ENCODE assay signal across 22 cellular contexts in genomic region chr16:57497121-57497520, GRCh38. TPM values are rescaled to one million over a fixed set of nuclear protein-coding genes. Genes with fewer than 3 reads are reported as not detected.
A peak's percentile ranks its signal among the peaks of the same experiment; 100 is the strongest.
DNase-seq lines count a peak whose midpoint lies in the region; ATAC-seq, FAIRE-seq and TF ChIP-seq lines count a peak whose summit lies in the region.
"Had no signal": no experiment of that assay in that cellular context is flagged by ENCODE, and none has a peak within 500 bp of the region (broad histone marks: within the 10 kb centered on the region; RNA-seq: fewer than 3 reads in every experiment).

No MANE protein-coding gene starts in this region.

- H3K18ac ChIP-seq in H1 (ENCODE audit: extremely low read depth, low read length), result no peak overlapping the region

- H3K4me3 Mint-ChIP-seq in mesothelial cell of epicardium, result no peak overlapping the region
- H3K4me3 Mint-ChIP-seq: B cell; CD4-positive, CD25-positive, alpha-beta regulatory T cell had no signal

- intact Hi-C loops in left ventricle myocardium inferior (cut with micrococcal nuclease) (no loop called here), cardiac septum (cut with DNase I) (no loop called here)

- H3K9me3 Mint-ChIP-seq in mesothelial cell of epicardium, result no peaks in the 10 kb centered on the region
- H3K9me3 Mint-ChIP-seq: CD4-positive, CD25-positive, alpha-beta regulatory T cell had no signal

- TF ChIP-seq EP300 in H1 (IDR thresholded peaks at IDR 0.05; ENCODE audit: borderline replicate concordance in 1 of 2, low read depth in 2 of 2, low read length in 2 of 2), result no peak

- no peak overlapping the region for H4K91ac ChIP-seq in H1 (replicated peaks; ENCODE audit: insufficient read length, low read length)

- H2BK15ac ChIP-seq in H1 (ENCODE audit: low read length), result no peak overlapping the region

- peak; percentile 1 for DNase-seq in left ventricle myocardium inferior
- DNase-seq in cardiac septum (ENCODE audit: low spot score), result no peak
- no peak for DNase-seq in H1 (ENCODE audit: low read depth in 1 of 2, low spot score in 2 of 2)
- no peak for DNase-seq in mesothelial cell of epicardium (ENCODE audit: low spot score in 2 of 2, unreplicated experiment in 2 of 2)
- no peak for DNase-seq in NCI-H2227 (lab: John Stamatoyannopoulos, UW; ENCODE audit: unreplicated experiment)
- no peak for DNase-seq in NCI-H226
- DNase-seq: CD4-positive, CD25-positive, alpha-beta regulatory T cell; COR-L47; DMS79; Kasumi-1; NCI-H1417; NCI-H1694 treated with DMSO at 0.1 percent for 48 hours; NCI-H2081 treated with DMSO at 0.1 percent for 48 hours; SJCRH30 had no signal

- no peak overlapping the region for H3K4ac ChIP-seq in H1 (replicated peaks; ENCODE audit: insufficient read length, low read depth, low read length)

- no peak overlapping the region for H3K56ac ChIP-seq in H1 (replicated peaks; ENCODE audit: insufficient read length, low read depth, low read length)

- no peak for TF ChIP-seq POLR2A in H1 (IDR thresholded peaks at IDR 0.05; ENCODE audit: control extremely low read depth in 1 of 2, low read depth in 2 of 2, low read length in 2 of 2)

- no peak overlapping the region for H2BK5ac ChIP-seq in H1 (ENCODE audit: low read depth, low read length)

- H3K27me3 ChIP-seq in left ventricle myocardium inferior (ENCODE audit: low read depth) (no peaks in the 10 kb centered on the region), H1 (replicated peaks in 1 of 4; ENCODE audit: control insufficient read depth in 3 of 4, extremely low read depth in 1 of 4, insufficient read depth in 3 of 4, low read length in 3 of 4) (0 out of 7 replicates have a peak, but pooled peaks cover 0 to 2% (median 0%) of the 10 kb centered on the region in 4 experiments)

- no peak overlapping the region for H2AFZ ChIP-seq in H1 (ENCODE audit: low read length)

- peak overlapping the region; percentile 51; the same call in 1 of the 2 replicates for H4K8ac ChIP-seq in H1 (ENCODE audit: extremely low read depth, insufficient read depth, low read length)

- no peaks in the 10 kb centered on the region for H3K79me2 ChIP-seq in H1 (ENCODE audit: control insufficient read depth in 1 of 2, insufficient read depth in 2 of 2, low read length in 2 of 2)

- no peak overlapping the region for H4K5ac ChIP-seq in H1 (ENCODE audit: insufficient read length, low read depth, low read length)

- H4K20me1 ChIP-seq in H1 (replicated peaks in 1 of 2; ENCODE audit: control insufficient read depth in 1 of 2, insufficient read depth in 2 of 2, low read length in 2 of 2), result no peaks in the 10 kb centered on the region

- CTCF ChIA-PET in H1 (lab: Charles Lee; ENCODE audit: partially characterized antibody), result interaction anchor here (0.8 to 0.9 kb wide), 2 partner anchors 9 to 29 kb away, joined by 3 read pairs; no protein-coding TSS in a partner anchor

- TF ChIP-seq CTCF in left ventricle myocardium inferior (IDR thresholded peaks at IDR 0.05; ENCODE audit: borderline replicate concordance) (no peak), H1 (IDR thresholded peaks at IDR 0.05; ENCODE audit: control extremely low read depth in 1 of 3, insufficient read depth in 1 of 3, low read depth in 1 of 3, low read length in 3 of 3) (no peak), mesothelial cell of epicardium (IDR thresholded peaks at IDR 0.05; ENCODE audit: unreplicated experiment) (no peak)

- H3K4me1 Mint-ChIP-seq in mesothelial cell of epicardium, result peaks cover 14% of the 10 kb centered on the region

- H3K36me3 ChIP-seq in left ventricle myocardium inferior, result no peaks in the 10 kb centered on the region
- no peaks in the 10 kb centered on the region for H3K36me3 ChIP-seq in H1 (ENCODE audit: control insufficient read depth in 2 of 4, insufficient read depth in 4 of 4, low read length in 3 of 4)
- H3K36me3 ChIP-seq: SJCRH30 had no signal

- H2BK20ac ChIP-seq in H1 (ENCODE audit: low read length), result no peak overlapping the region

- POLR2A ChIA-PET in H1 (lab: Charles Lee; ENCODE audit: partially characterized antibody), result interaction anchor here (0.9 to 1.2 kb wide), 2 partner anchors 16 to 31 kb away, joined by 3 read pairs; no protein-coding TSS in a partner anchor

- H3K9me3 ChIP-seq in left ventricle myocardium inferior (replicated peaks) (no peaks in the 10 kb centered on the region), H1 (ENCODE audit: insufficient read depth in 2 of 2, low read depth in 1 of 2, low read length in 1 of 2) (no peaks in the 10 kb centered on the region)
- H3K9me3 ChIP-seq: A549, SJCRH30 had no signal

- 85% methylated on average over 13 of the region's 13 CpGs; no CpG with 5 or more reads in 1 of the 2 experiments for WGBS in H1 (ENCODE audit: extremely low coverage in 1 of 2, insufficient coverage in 1 of 2, insufficient read length in 1 of 2, insufficient replicate concordance in 2 of 2, low coverage in 1 of 2, low lambda C conversion rate in 2 of 2, missing lambda C conversion rate in 1 of 2), 2 experiments

- H3K14ac ChIP-seq in H1 (ENCODE audit: insufficient read length), result no peak overlapping the region

- H3K23ac ChIP-seq in H1 (ENCODE audit: insufficient read length), result no peak overlapping the region

- H3K27ac ChIP-seq in left ventricle myocardium inferior (replicated peaks), result no peak overlapping the region
- no peak overlapping the region for H3K27ac ChIP-seq in H1 (ENCODE audit: low read depth, low read length)
- H3K27ac ChIP-seq: A549, SJCRH30 had no signal

- TF ChIP-seq RAD21 in H1 (IDR thresholded peaks at IDR 0.05 in 1 of 2, conservative IDR thresholded peaks at IDR 0.05 in 1 of 2; ENCODE audit: low read depth in 2 of 2, low read length in 2 of 2), result no peak

- H3K27me3 Mint-ChIP-seq in mesothelial cell of epicardium (ENCODE audit: low read depth), result no peaks in the 10 kb centered on the region

- H3K4me3 ChIP-seq in left ventricle myocardium inferior (no peak overlapping the region), H1 (ENCODE audit: extremely low read depth in 1 of 4, insufficient read depth in 2 of 4, low read depth in 3 of 4, low read length in 4 of 4) (no peak overlapping the region)
- H3K4me3 ChIP-seq: A549, SJCRH30 had no signal

- no peak overlapping the region for H2AK5ac ChIP-seq in H1 (ENCODE audit: low read depth, low read length)

- H3K4me2 ChIP-seq in H1 (ENCODE audit: insufficient read depth in 1 of 2, low read depth in 2 of 2, low read length in 2 of 2), result no peak overlapping the region
- H3K4me2 ChIP-seq: A549 had no signal

- H3K4me1 ChIP-seq in left ventricle myocardium inferior, result no peaks in the 10 kb centered on the region
- no peaks in the 10 kb centered on the region; a peak in 1 of 7 replicates for H3K4me1 ChIP-seq in H1 (replicated peaks in 1 of 4; ENCODE audit: control insufficient read depth in 3 of 4, insufficient read depth in 4 of 4, low read length in 3 of 4)

- no peaks in the 10 kb centered on the region; the same call in 1 of the 2 replicates for H3K23me2 ChIP-seq in H1 (ENCODE audit: low read depth, low read length)

- H2BK12ac ChIP-seq in H1 (ENCODE audit: low read depth, low read length), result no peak overlapping the region

- FAIRE-seq in H1 (lab: Jason Lieb, UNC), result no peak
- FAIRE-seq: A549, GM19239, H54 had no signal

- H2BK120ac ChIP-seq in H1 (replicated peaks; ENCODE audit: low read depth, low read length), result no peak overlapping the region

- no peaks in the 10 kb centered on the region for H3K36me3 Mint-ChIP-seq in mesothelial cell of epicardium
- H3K36me3 Mint-ChIP-seq: CD4-positive, CD25-positive, alpha-beta regulatory T cell had no signal

- peak overlapping the region; percentile 47 for H3K27ac Mint-ChIP-seq in mesothelial cell of epicardium
- H3K27ac Mint-ChIP-seq: B cell; CD4-positive, CD25-positive, alpha-beta regulatory T cell had no signal

- H3K79me1 ChIP-seq in H1 (ENCODE audit: low read depth, low read length), result no peaks in the 10 kb centered on the region

- no peak for ATAC-seq in GM19455 (IDR thresholded peaks at IDR 0.05; ENCODE audit: unreplicated experiment)
- ATAC-seq: A549, Panc1 had no signal

- H3K9ac ChIP-seq in H1 (replicated peaks in 1 of 4; ENCODE audit: extremely low read depth in 1 of 4, low read depth in 3 of 4, low read length in 3 of 4), result no peak overlapping the region

RNA-seq across cellular contexts. Expression of gene DOK4, which starts 10.8 kb away (rescaled TPM):
- total RNA-seq in left ventricle myocardium inferior (10.0 TPM), cardiac septum (11.5 TPM), mesothelial cell of epicardium (79.0 to 83.6 TPM (median 83.6 TPM) in 3 replicates)
- 28.9 and 29.9 TPM in 2 replicates for total RNA-seq in H1 (2021; fragmentation: NEBNext Ultra II Directional; extraction: Animal tissue kit (Norgen Biotek cat#: 25700))
- polyA plus RNA-seq in H1 (2011; rRNA removed), result 24.0 and 29.5 TPM in 2 replicates
- polyA plus RNA-seq in H1 (2011; cell fraction: cytosol; rRNA removed), result 30.4 TPM
- 46.7 TPM for polyA plus RNA-seq in H1 (2011; cell fraction: nucleus; rRNA removed)
- 20.5 to 27.4 TPM (median 25.8 TPM) in 4 replicates for polyA plus RNA-seq in H1 (2012, experiment 1 of 2)
- polyA plus RNA-seq in H1 (2012, experiment 2 of 2), result 20.5 TPM
- polyA plus RNA-seq in H1 (2013, experiment 1 of 2), result 13.6 TPM
- 13.6 TPM for polyA plus RNA-seq in H1 (2013, experiment 2 of 2)
- 24.3 and 27.0 TPM in 2 replicates for polyA minus RNA-seq in H1 (2011; rRNA and poly(A)+ RNA removed)
- polyA minus RNA-seq in H1 (2011; cell fraction: cytosol; rRNA and poly(A)+ RNA removed), result 14.3 TPM
- 11.3 TPM for polyA minus RNA-seq in H1 (2011; cell fraction: nucleus; rRNA and poly(A)+ RNA removed)

RNA-seq across cellular contexts. Expression of gene POLR2C, which starts 34.6 kb away (rescaled TPM):
- total RNA-seq in left ventricle myocardium inferior (47.6 TPM), cardiac septum (46.9 TPM), mesothelial cell of epicardium (62.1 to 69.1 TPM (median 65.0 TPM) in 3 replicates)
- 71.2 and 72.5 TPM in 2 replicates for total RNA-seq in H1 (2021; fragmentation: NEBNext Ultra II Directional; extraction: Animal tissue kit (Norgen Biotek cat#: 25700))
- 132 and 149 TPM in 2 replicates for polyA plus RNA-seq in H1 (2011; rRNA removed)
- polyA plus RNA-seq in H1 (2011; cell fraction: cytosol; rRNA removed), result 174 TPM
- polyA plus RNA-seq in H1 (2011; cell fraction: nucleus; rRNA removed), result 155 TPM
- 73.1 to 103 TPM (median 99.7 TPM) in 4 replicates for polyA plus RNA-seq in H1 (2012, experiment 1 of 2)
- polyA plus RNA-seq in H1 (2012, experiment 2 of 2), result 88.7 TPM
- polyA plus RNA-seq in H1 (2013, experiment 1 of 2), result 41.8 TPM
- polyA plus RNA-seq in H1 (2013, experiment 2 of 2), result 43.3 TPM
- polyA minus RNA-seq in H1 (2011; rRNA and poly(A)+ RNA removed), result 234 and 245 TPM in 2 replicates
- polyA minus RNA-seq in H1 (2011; cell fraction: cytosol; rRNA and poly(A)+ RNA removed), result 126 TPM
- 89.2 TPM for polyA minus RNA-seq in H1 (2011; cell fraction: nucleus; rRNA and poly(A)+ RNA removed)

RNA-seq across cellular contexts. Expression of gene CCDC102A, which starts 39.2 kb away (rescaled TPM):
- 11.3 TPM for total RNA-seq in left ventricle myocardium inferior
- 5.5 TPM for total RNA-seq in cardiac septum
- total RNA-seq in H1 (2021; fragmentation: NEBNext Ultra II Directional; extraction: Animal tissue kit (Norgen Biotek cat#: 25700)), result 3.5 and 4.0 TPM in 2 replicates
- polyA plus RNA-seq in H1 (2011; rRNA removed), result 7.5 and 10.5 TPM in 2 replicates
- polyA plus RNA-seq in H1 (2011; cell fraction: cytosol; rRNA removed), result 7.6 TPM
- polyA plus RNA-seq in H1 (2011; cell fraction: nucleus; rRNA removed), result 9.3 TPM
- polyA plus RNA-seq in H1 (2012, experiment 1 of 2), result 2.3 to 5.0 TPM (median 4.0 TPM) in 4 replicates
- 4.5 TPM for polyA plus RNA-seq in H1 (2012, experiment 2 of 2)
- 1.3 TPM for polyA plus RNA-seq in H1 (2013, experiment 1 of 2)
- polyA plus RNA-seq in H1 (2013, experiment 2 of 2), result 1.3 TPM
- polyA minus RNA-seq in H1 (2011; rRNA and poly(A)+ RNA removed), result 1.7 and 1.9 TPM in 2 replicates
- 2.7 TPM for polyA minus RNA-seq in H1 (2011; cell fraction: cytosol; rRNA and poly(A)+ RNA removed)
- polyA minus RNA-seq in H1 (2011; cell fraction: nucleus; rRNA and poly(A)+ RNA removed), result 2.6 TPM
- 30.6 to 31.9 TPM (median 31.3 TPM) in 3 replicates for total RNA-seq in mesothelial cell of epicardium

RNA-seq across cellular contexts. Expression of gene ADGRG5, which starts 45.3 kb away (rescaled TPM):
- total RNA-seq in left ventricle myocardium inferior (not detected), cardiac septum (0.35 TPM), mesothelial cell of epicardium (1.1 to 1.3 TPM (median 1.3 TPM) in 3 replicates)
- 8.6 and 10.5 TPM in 2 replicates for total RNA-seq in H1 (2021; fragmentation: NEBNext Ultra II Directional; extraction: Animal tissue kit (Norgen Biotek cat#: 25700))
- polyA plus RNA-seq in H1 (2011; rRNA removed), result 14.8 and 16.5 TPM in 2 replicates
- 6.7 TPM for polyA plus RNA-seq in H1 (2011; cell fraction: cytosol; rRNA removed)
- polyA plus RNA-seq in H1 (2011; cell fraction: nucleus; rRNA removed), result 17.8 TPM
- 7.0 to 10.8 TPM (median 8.9 TPM) in 4 replicates for polyA plus RNA-seq in H1 (2012, experiment 1 of 2)
- 10.2 TPM for polyA plus RNA-seq in H1 (2012, experiment 2 of 2)
- polyA plus RNA-seq in H1 (2013, experiment 1 of 2), result 5.0 TPM
- polyA plus RNA-seq in H1 (2013, experiment 2 of 2), result 5.4 TPM
- polyA minus RNA-seq in H1 (2011; rRNA and poly(A)+ RNA removed), result 9.6 and 11.4 TPM in 2 replicates
- 5.7 TPM for polyA minus RNA-seq in H1 (2011; cell fraction: cytosol; rRNA and poly(A)+ RNA removed)
- polyA minus RNA-seq in H1 (2011; cell fraction: nucleus; rRNA and poly(A)+ RNA removed), result 5.4 TPM
- total RNA-seq: MCF 10A, NCI-H460, SJCRH30 had no signal

RNA-seq across cellular contexts. Expression of gene COQ9, which starts 49.8 kb away (rescaled TPM):
- total RNA-seq in left ventricle myocardium inferior (234 TPM), cardiac septum (156 TPM), mesothelial cell of epicardium (43.5 to 48.3 TPM (median 47.4 TPM) in 3 replicates)
- 31.7 and 33.3 TPM in 2 replicates for total RNA-seq in H1 (2021; fragmentation: NEBNext Ultra II Directional; extraction: Animal tissue kit (Norgen Biotek cat#: 25700))
- 47.9 and 60.3 TPM in 2 replicates for polyA plus RNA-seq in H1 (2011; rRNA removed)
- 64.5 TPM for polyA plus RNA-seq in H1 (2011; cell fraction: cytosol; rRNA removed)
- 77.8 TPM for polyA plus RNA-seq in H1 (2011; cell fraction: nucleus; rRNA removed)
- polyA plus RNA-seq in H1 (2012, experiment 1 of 2), result 35.5 to 44.0 TPM (median 38.3 TPM) in 4 replicates
- 36.3 TPM for polyA plus RNA-seq in H1 (2012, experiment 2 of 2)
- polyA plus RNA-seq in H1 (2013, experiment 1 of 2), result 29.5 TPM
- 29.6 TPM for polyA plus RNA-seq in H1 (2013, experiment 2 of 2)
- 46.9 and 50.7 TPM in 2 replicates for polyA minus RNA-seq in H1 (2011; rRNA and poly(A)+ RNA removed)
- polyA minus RNA-seq in H1 (2011; cell fraction: cytosol; rRNA and poly(A)+ RNA removed), result 25.1 TPM
- 25.1 TPM for polyA minus RNA-seq in H1 (2011; cell fraction: nucleus; rRNA and poly(A)+ RNA removed)
